In genomic region chr19:58559275-58560006, GRCh38 we compare ENCODE assay signal across 8 cellular contexts. TPM values are rescaled to one million over a fixed set of nuclear protein-coding genes. Genes with fewer than 3 reads are reported as not detected.
A peak's percentile ranks its signal among the peaks of the same experiment; 100 is the strongest.
DNase-seq lines count a peak whose midpoint lies in the region; ATAC-seq and TF ChIP-seq lines count a peak whose summit lies in the region.

No MANE protein-coding gene starts in this region.

- intact Hi-C loops in activated CD8-positive, alpha-beta T cell treated with anti-CD3 and anti-CD28 coated beads for 36 hours (cut with micrococcal nuclease), result no loop called here

- no peaks in the 10 kb centered on the region for H3K27me3 Mint-ChIP-seq in activated CD8-positive, alpha-beta T cell treated with anti-CD3 and anti-CD28 coated beads for 36 hours
- H3K27me3 Mint-ChIP-seq in stimulated activated naive CD8-positive, alpha-beta T cell treated with anti-CD3 and anti-CD28 coated beads, Interleukin-15, amount 100 ng/mL, for 72 hours, result no peaks in the 10 kb centered on the region

- TF ChIP-seq CTCF in activated CD8-positive, alpha-beta T cell treated with anti-CD3 and anti-CD28 coated beads for 36 hours (IDR thresholded peaks at IDR 0.05), result no peak

- ATAC-seq in HG03432 (IDR thresholded peaks at IDR 0.05; ENCODE audit: unreplicated experiment), result peak; percentile 18
- peak; percentile 4 for ATAC-seq in activated CD8-positive, alpha-beta T cell treated with anti-CD3 and anti-CD28 coated beads for 36 hours
- ATAC-seq in stimulated activated naive CD8-positive, alpha-beta T cell treated with anti-CD3 and anti-CD28 coated beads, Interleukin-15, amount 100 ng/mL, for 72 hours, result peak; percentile 31
- ATAC-seq in HG02610 (IDR thresholded peaks at IDR 0.05; ENCODE audit: unreplicated experiment), result no peak

- DNase-seq in activated CD8-positive, alpha-beta T cell treated with anti-CD3 and anti-CD28 coated beads for 36 hours, result peak; percentile 85
- DNase-seq in epithelial cell of prostate (ENCODE audit: low read depth, low spot score) (no peak), mucosa of gallbladder (ENCODE audit: low spot score) (peak; percentile 89), NCI-H2196 treated with DMSO at 0.1 percent for 48 hours (lab: John Stamatoyannopoulos, UW; ENCODE audit: unreplicated experiment) (no peak)
- DNase-seq in stimulated activated naive CD8-positive, alpha-beta T cell treated with anti-CD3 and anti-CD28 coated beads, Interleukin-15, amount 100 ng/mL, for 72 hours, result peak; percentile 42 to 86

- peaks cover 53% of the 10 kb centered on the region for H3K4me1 Mint-ChIP-seq in activated CD8-positive, alpha-beta T cell treated with anti-CD3 and anti-CD28 coated beads for 36 hours (ENCODE audit: low read depth)
- peaks cover 83% of the 10 kb centered on the region for H3K4me1 Mint-ChIP-seq in stimulated activated naive CD8-positive, alpha-beta T cell treated with anti-CD3 and anti-CD28 coated beads, Interleukin-15, amount 100 ng/mL, for 72 hours

- H3K27ac ChIP-seq in epithelial cell of prostate, result peak overlapping the region; percentile 98

- TF ChIP-seq POLR2A in GM10847 (IDR thresholded peaks at IDR 0.05; ENCODE audit: extremely low read depth, insufficient read length), result peak; percentile 61

- peaks cover 50% of the 10 kb centered on the region for H3K36me3 Mint-ChIP-seq in activated CD8-positive, alpha-beta T cell treated with anti-CD3 and anti-CD28 coated beads for 36 hours (ENCODE audit: low read depth)

- H3K4me3 Mint-ChIP-seq in activated CD8-positive, alpha-beta T cell treated with anti-CD3 and anti-CD28 coated beads for 36 hours, result peak overlapping the region; percentile 98
- peak overlapping the region; percentile 86 to 98 for H3K4me3 Mint-ChIP-seq in stimulated activated naive CD8-positive, alpha-beta T cell treated with anti-CD3 and anti-CD28 coated beads, Interleukin-15, amount 100 ng/mL, for 72 hours

- CTCF ChIA-PET in activated CD8-positive, alpha-beta T cell treated with anti-CD3 and anti-CD28 coated beads for 36 hours (lab: Charles Lee), result interaction anchor here (1.0 to 1.8 kb wide), 2 partner anchors 16 to 40 kb away, joined by 6 to 7 read pairs; partner anchors contain the start of gene ZBTB45

- peak overlapping the region; percentile 99 for H3K27ac Mint-ChIP-seq in activated CD8-positive, alpha-beta T cell treated with anti-CD3 and anti-CD28 coated beads for 36 hours
- peak overlapping the region; percentile 99 for H3K27ac Mint-ChIP-seq in stimulated activated naive CD8-positive, alpha-beta T cell treated with anti-CD3 and anti-CD28 coated beads, Interleukin-15, amount 100 ng/mL, for 72 hours

- POLR2A ChIA-PET in activated CD8-positive, alpha-beta T cell treated with anti-CD3 and anti-CD28 coated beads for 36 hours (lab: Charles Lee), result interaction anchor here (1.1 to 4.2 kb wide), 5 partner anchors 13 to 40 kb away, joined by 3 to 39 read pairs (median 5); partner anchors contain the start of genes MZF1, TRIM28 and ZBTB45

- H3K9me3 Mint-ChIP-seq in activated CD8-positive, alpha-beta T cell treated with anti-CD3 and anti-CD28 coated beads for 36 hours, result no peaks in the 10 kb centered on the region
- no peaks in the 10 kb centered on the region for H3K9me3 Mint-ChIP-seq in stimulated activated naive CD8-positive, alpha-beta T cell treated with anti-CD3 and anti-CD28 coated beads, Interleukin-15, amount 100 ng/mL, for 72 hours

RNA-seq across cellular contexts. Expression of gene UBE2M, which starts 1.0 kb away (rescaled TPM):
- total RNA-seq in activated CD8-positive, alpha-beta T cell treated with anti-CD3 and anti-CD28 coated beads for 36 hours, result 100 to 1,000 TPM; 107 to 114 TPM
- total RNA-seq in mucosa of gallbladder, result 64.0 TPM

RNA-seq across cellular contexts. Expression of gene CHMP2A, which starts 4.5 kb away (rescaled TPM):
- 10 to 100 TPM; 88.3 to 90.0 TPM for total RNA-seq in activated CD8-positive, alpha-beta T cell treated with anti-CD3 and anti-CD28 coated beads for 36 hours
- total RNA-seq in mucosa of gallbladder, result 154 TPM

RNA-seq across cellular contexts. Expression of gene MZF1, which starts 13.7 kb away (rescaled TPM):
- total RNA-seq in activated CD8-positive, alpha-beta T cell treated with anti-CD3 and anti-CD28 coated beads for 36 hours, result 10 to 100 TPM; 12.1 to 13.4 TPM
- 67.6 TPM for total RNA-seq in mucosa of gallbladder

RNA-seq across cellular contexts. Expression of gene TRIM28, which starts 15.6 kb away (rescaled TPM):
- total RNA-seq in activated CD8-positive, alpha-beta T cell treated with anti-CD3 and anti-CD28 coated beads for 36 hours, result 100 to 1,000 TPM; 527 to 550 TPM
- 286 TPM for total RNA-seq in mucosa of gallbladder

RNA-seq across cellular contexts. Expression of gene ZBTB45, which starts 39.8 kb away (rescaled TPM):
- total RNA-seq in activated CD8-positive, alpha-beta T cell treated with anti-CD3 and anti-CD28 coated beads for 36 hours, result 1 to 10 TPM; 7.4 to 7.9 TPM
- total RNA-seq in mucosa of gallbladder, result 22.8 TPM

Comparison
In these comparisons a context has a peak if more than half of its experiments do, and no peak if none do; other contexts are left out.
1. DNase-seq: peak in activated CD8-positive, alpha-beta T cell treated with anti-CD3 and anti-CD28 coated beads for 36 hours (single experiment), mucosa of gallbladder (single experiment) and stimulated activated naive CD8-positive, alpha-beta T cell treated with anti-CD3 and anti-CD28 coated beads, Interleukin-15, amount 100 ng/mL, for 72 hours (2 of 2); none in epithelial cell of prostate (single experiment) and NCI-H2196 treated with DMSO at 0.1 percent for 48 hours (single experiment).